Comparison of ENCODE assay signal across 8 cellular contexts in the genomic region with DNA sequence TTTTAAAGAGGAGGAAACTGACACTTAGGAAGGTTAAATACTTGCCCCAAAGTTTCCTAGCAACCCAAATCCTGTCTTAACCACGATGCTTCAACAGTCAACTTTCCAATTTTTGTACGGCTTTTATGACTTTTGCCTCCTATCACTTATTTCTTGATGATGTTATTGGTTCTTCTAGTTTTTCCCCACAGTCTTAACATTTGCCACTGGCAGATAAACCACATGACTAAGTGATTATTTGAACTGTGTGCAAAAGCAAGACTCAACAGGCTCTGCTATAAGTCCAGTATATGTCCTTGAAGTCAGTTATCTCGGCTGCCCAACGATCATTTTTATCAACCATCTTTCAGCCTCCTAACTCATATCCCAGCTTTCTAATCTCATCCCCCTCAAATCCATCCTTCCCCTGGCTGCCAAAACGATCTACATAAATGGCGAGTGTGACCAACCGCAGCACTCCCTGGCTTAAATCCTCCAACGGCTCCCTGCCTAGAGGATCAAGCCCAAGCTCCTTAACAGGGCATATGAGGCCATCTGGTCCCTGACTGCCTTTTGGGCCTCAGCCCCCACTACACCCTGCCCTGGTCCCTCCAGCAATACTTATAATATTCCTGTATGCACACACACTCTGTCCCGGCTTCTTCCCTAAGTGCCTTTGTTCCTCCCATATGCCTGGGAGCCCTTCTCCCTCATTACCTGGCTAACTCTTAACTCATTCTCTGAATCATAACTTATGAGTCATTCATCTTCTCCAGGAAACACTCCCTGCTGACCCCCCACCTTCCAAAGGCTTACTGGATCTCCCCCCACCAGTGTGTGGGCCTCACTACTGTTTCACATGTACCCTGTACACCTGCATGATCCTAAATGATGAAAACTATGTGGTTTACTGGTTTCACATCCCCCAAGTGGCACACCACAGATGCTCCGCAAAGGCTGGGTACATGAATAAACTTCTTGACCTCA. TPM values are rescaled to one million over a fixed set of nuclear protein-coding genes. Genes with fewer than 3 reads are reported as not detected.
DNase-seq lines count a peak whose midpoint lies in the region; ATAC-seq and TF ChIP-seq lines count a peak whose summit lies in the region.

No MANE protein-coding gene starts in this region.

- H2AFZ ChIP-seq in fibroblast of lung (ENCODE audit: low read length): no peak overlapping the region

- peak; percentile 80 for ATAC-seq in GM19468 (IDR thresholded peaks at IDR 0.05; ENCODE audit: extremely low read depth, unreplicated experiment)
- peak; percentile 56 for ATAC-seq in HG03571 (IDR thresholded peaks at IDR 0.05; ENCODE audit: unreplicated experiment)

- H3K27ac ChIP-seq in WERI-Rb-1: peak overlapping the region; percentile 71
- H3K27ac ChIP-seq in fibroblast of lung (ENCODE audit: insufficient read depth, low read length): no peak overlapping the region

- H3K36me3 ChIP-seq in WERI-Rb-1: peaks cover 16% of the 10 kb centered on the region
- no peaks in the 10 kb centered on the region for H3K36me3 ChIP-seq in fibroblast of lung (ENCODE audit: control insufficient read depth, insufficient read depth, low read length)

- no peaks in the 10 kb centered on the region for H3K27me3 ChIP-seq in WERI-Rb-1 (ENCODE audit: insufficient read depth, low read depth, severe bottlenecking)
- no peaks in the 10 kb centered on the region for H3K27me3 ChIP-seq in fibroblast of lung (ENCODE audit: control insufficient read depth, insufficient read depth, low read length)

- DNase-seq in DMS 273 (lab: John Stamatoyannopoulos, UW; ENCODE audit: unreplicated experiment) (peak; percentile 57), WERI-Rb-1 (peak; percentile 94), fibroblast of lung (ENCODE audit: low read depth in 2 of 2) (peak in 1 of 2 donors; percentile 89), NCI-H187 (lab: John Stamatoyannopoulos, UW) (no peak), cortex of kidney (lab: John Stamatoyannopoulos, UW) (no peak)
- peak; percentile 62 for DNase-seq in stimulated activated CD4-positive, alpha-beta T cell treated with anti-CD3 and anti-CD28 coated beads, Interleukin-1b, Interleukin-23, amount 100 ng/mL, for 48 hours

- peaks cover 86% of the 10 kb centered on the region for H3K79me2 ChIP-seq in fibroblast of lung (ENCODE audit: control insufficient read depth, insufficient read depth, low read length)

- H3K9me3 ChIP-seq in WERI-Rb-1 (ENCODE audit: severe bottlenecking) (no peaks in the 10 kb centered on the region), fibroblast of lung (ENCODE audit: control insufficient read depth, insufficient read depth, low read depth, low read length) (no peaks in the 10 kb centered on the region)

- no peak overlapping the region for H3K9ac ChIP-seq in fibroblast of lung (ENCODE audit: insufficient read depth, low read length)

- H3K4me2 ChIP-seq in fibroblast of lung (ENCODE audit: extremely low read depth, insufficient read depth, low read length): peak overlapping the region; percentile 1

- TF ChIP-seq CTCF in WERI-Rb-1 (IDR thresholded peaks at IDR 0.05; ENCODE audit: low read depth, low read length): no peak
- TF ChIP-seq CTCF in fibroblast of lung (conservative IDR thresholded peaks at IDR 0.05 in 1 of 2, IDR thresholded peaks at IDR 0.05 in 1 of 2; ENCODE audit: low read depth in 1 of 2, low read length in 2 of 2): no peak

- H3K4me3 ChIP-seq in WERI-Rb-1 (ENCODE audit: low read depth, low read length) (peak overlapping the region; percentile 26), fibroblast of lung (replicated peaks in 1 of 4; ENCODE audit: control extremely low read depth in 1 of 4, insufficient read depth in 1 of 4, low read depth in 3 of 4, low read length in 4 of 4) (no peak overlapping the region)

- H3K4me1 ChIP-seq in fibroblast of lung (ENCODE audit: control insufficient read depth, extremely low read depth, insufficient read depth, low read length): peaks cover 21% of the 10 kb centered on the region

- H4K20me1 ChIP-seq in fibroblast of lung (ENCODE audit: control insufficient read depth, extremely low read depth, insufficient read depth, low read length): no peaks in the 10 kb centered on the region

RNA-seq across cellular contexts. Expression of gene VPS37B, which starts 8.8 kb away (rescaled TPM):
- 7.7 and 10.7 TPM in 2 replicates for total RNA-seq in fibroblast of lung
- polyA plus RNA-seq in fibroblast of lung: 25.6 and 34.4 TPM in 2 replicates
- 18.7 and 22.9 TPM in 2 replicates for polyA plus RNA-seq in fibroblast of lung (2012)
- 12.8 and 15.1 TPM in 2 replicates for polyA minus RNA-seq in fibroblast of lung (ENCODE audit: low replicate concordance)

RNA-seq across cellular contexts. Expression of gene HIP1R, which starts 51.9 kb away (rescaled TPM):
- 10.0 and 21.3 TPM in 2 replicates for total RNA-seq in fibroblast of lung
- 3.4 and 5.5 TPM in 2 replicates for polyA plus RNA-seq in fibroblast of lung
- polyA plus RNA-seq in fibroblast of lung (2012): 4.4 and 7.7 TPM in 2 replicates
- polyA minus RNA-seq in fibroblast of lung (ENCODE audit: low replicate concordance): 50.0 and 59.5 TPM in 2 replicates

Comparison
In these comparisons a context has a peak if more than half of its experiments do, and no peak if none do; other contexts are left out.
1. DNase-seq: peak in DMS 273 (single experiment), WERI-Rb-1 (single experiment) and stimulated activated CD4-positive, alpha-beta T cell treated with anti-CD3 and anti-CD28 coated beads, Interleukin-1b, Interleukin-23, amount 100 ng/mL, for 48 hours (single experiment); none in NCI-H187 (0 of 2) and cortex of kidney (single experiment).